ENCODE assay signal across 1 cellular context in genomic region chr9:72807765-72808445, GRCh38.
TF ChIP-seq lines count a peak whose summit lies in the region.

No MANE protein-coding gene starts in this region.

TF ChIP-seq in GM12878, 131 proteins besides CTCF, POLR2A, EP300 and RAD21 (continued from another document):
- TF ChIP-seq NR2F1 (conservative IDR thresholded peaks at IDR 0.05) (no peak), ZZZ3 (IDR thresholded peaks at IDR 0.05; ENCODE audit: control insufficient read depth, insufficient read length, low read depth) (no peak), POLR2AphosphoS2 (IDR thresholded peaks at IDR 0.05; ENCODE audit: low read depth, low read length) (no peak), CHD2 (IDR thresholded peaks at IDR 0.05; ENCODE audit: borderline replicate concordance, low read depth, low read length) (no peak)
